11 cellular contexts compared by ENCODE assay signal in the genomic region with DNA sequence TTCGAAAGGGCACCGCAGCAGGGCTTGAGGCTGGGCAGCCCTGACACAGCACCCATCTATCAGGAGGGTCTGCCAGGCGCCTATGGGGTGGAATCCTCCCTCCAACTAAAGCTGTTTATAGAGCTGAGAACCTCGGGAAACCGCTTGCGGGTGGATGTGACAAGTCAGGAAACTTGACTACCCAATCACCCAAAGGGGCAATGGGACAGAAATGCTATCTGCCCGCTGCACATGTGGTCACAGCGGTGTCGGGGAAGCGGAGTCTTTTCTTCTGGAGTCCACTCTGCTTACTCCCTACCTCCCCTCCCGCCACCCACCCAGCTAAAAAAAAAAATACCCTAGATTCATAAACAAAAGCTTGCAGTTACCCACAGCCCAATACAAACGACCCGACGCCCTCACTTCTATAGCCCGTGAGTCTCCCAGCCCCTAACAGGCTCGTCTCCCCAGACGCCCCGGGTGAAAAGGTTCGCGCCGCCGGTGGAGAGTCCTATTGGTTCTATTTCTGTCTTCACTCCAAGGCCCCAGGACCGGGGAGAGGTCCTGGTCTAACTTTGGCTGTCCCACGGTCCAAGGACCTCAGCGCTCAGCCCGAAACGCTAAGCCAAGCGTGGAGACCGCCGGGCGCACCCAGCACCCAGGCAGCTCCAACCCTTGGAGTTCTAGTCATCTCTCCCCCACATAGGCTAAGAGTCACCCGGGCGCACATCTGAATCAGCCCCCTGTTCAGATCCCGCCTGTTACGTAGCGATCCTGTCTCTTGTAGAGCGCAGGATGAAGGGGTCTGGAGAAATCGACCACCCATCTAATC. TPM values are rescaled to one million over a fixed set of nuclear protein-coding genes. Genes with fewer than 3 reads are reported as not detected.
DNase-seq lines count a peak whose midpoint lies in the region; ATAC-seq and TF ChIP-seq lines count a peak whose summit lies in the region.
"Had no signal": no experiment of that assay in that cellular context is flagged by ENCODE, and none has a peak within 500 bp of the region (broad histone marks: within the 10 kb centered on the region; RNA-seq: fewer than 3 reads in every experiment).

No MANE protein-coding gene starts in this region.

- H3K27me3 Mint-ChIP-seq in activated naive CD4-positive, alpha-beta T cell treated with anti-CD3 and anti-CD28 coated beads for 36 hours (ENCODE audit: low read depth) = peaks cover 26% of the 10 kb centered on the region

- H3K14ac ChIP-seq in mesenchymal stem cell (ENCODE audit: low read length in 2 of 2) = no peak overlapping the region

- H3K9me3 ChIP-seq in HUES48 (ENCODE audit: control insufficient read depth, insufficient read depth, low read length) = no peaks in the 10 kb centered on the region
- peaks cover 4% of the 10 kb centered on the region for H3K9me3 ChIP-seq in mesenchymal stem cell (ENCODE audit: control insufficient read depth, low read length)
- no peaks in the 10 kb centered on the region for H3K9me3 ChIP-seq in testis

- H3K4me3 Mint-ChIP-seq in activated naive CD4-positive, alpha-beta T cell treated with anti-CD3 and anti-CD28 coated beads for 36 hours = no peak overlapping the region

- no peak overlapping the region for H3K23ac ChIP-seq in mesenchymal stem cell (ENCODE audit: low read length in 2 of 2)

- H3K27ac ChIP-seq in HUES48 (ENCODE audit: low read depth, low read length) (no peak overlapping the region), mesenchymal stem cell (ENCODE audit: low read length, poor library complexity, severe bottlenecking) (no peak overlapping the region), testis (no peak overlapping the region)

- H3K9ac ChIP-seq in HUES48 (ENCODE audit: low read depth, low read length) = no peak overlapping the region
- H3K9ac ChIP-seq in mesenchymal stem cell (ENCODE audit: low read length) = no peak overlapping the region

- H2BK12ac ChIP-seq in mesenchymal stem cell (ENCODE audit: low read length in 2 of 2) = no peak overlapping the region

- no peak overlapping the region for H4K8ac ChIP-seq in mesenchymal stem cell (ENCODE audit: low read length)

- H3K4ac ChIP-seq in mesenchymal stem cell (ENCODE audit: low read depth in 1 of 2, low read length in 2 of 2) = no peak overlapping the region

- H2BK5ac ChIP-seq in mesenchymal stem cell (ENCODE audit: low read depth, low read length, poor library complexity, severe bottlenecking) = no peak overlapping the region

- intact Hi-C loops in testis (cut with DNase I; ENCODE audit: low total_unique reads) = no loop called here
- intact Hi-C loops in activated naive CD4-positive, alpha-beta T cell treated with anti-CD3 and anti-CD28 coated beads for 36 hours (cut with micrococcal nuclease) = no loop called here

- no peak overlapping the region for H3K18ac ChIP-seq in mesenchymal stem cell (ENCODE audit: low read depth in 1 of 2, low read length in 2 of 2)

- 4% methylated on average over 38 of the region's 38 CpGs for WGBS in mesenchymal stem cell
- 6 to 7% methylated on average over 19 to 38 of the region's 38 CpGs for WGBS in testis, 2 donors

- no peaks in the 10 kb centered on the region for H3K36me3 Mint-ChIP-seq in activated naive CD4-positive, alpha-beta T cell treated with anti-CD3 and anti-CD28 coated beads for 36 hours (ENCODE audit: low read depth)

- peaks cover 8% of the 10 kb centered on the region; the same call in 1 of the 2 replicates for H3K4me1 ChIP-seq in HUES48 (ENCODE audit: control insufficient read depth, insufficient read depth, low read length)
- peaks cover 16% of the 10 kb centered on the region for H3K4me1 ChIP-seq in mesenchymal stem cell (ENCODE audit: control insufficient read depth, insufficient read depth, low read depth, low read length)
- no peaks in the 10 kb centered on the region for H3K4me1 ChIP-seq in testis

- no peak overlapping the region for H2BK120ac ChIP-seq in mesenchymal stem cell (ENCODE audit: low read depth, low read length)

- H2AK5ac ChIP-seq in mesenchymal stem cell (ENCODE audit: low read length, severe bottlenecking) = no peak overlapping the region

- H3K4me2 ChIP-seq in mesenchymal stem cell (ENCODE audit: low read length, poor library complexity, severe bottlenecking) = peak overlapping the region; percentile 98

- DNase-seq in epithelial cell of proximal tubule (ENCODE audit: low read depth) (no peak), mesenchymal stem cell (peak; percentile 11), testis (no peak), foreskin melanocyte (no peak)
- DNase-seq in central memory CD4-positive, alpha-beta T cell = no peak
- no peak for DNase-seq in activated naive CD4-positive, alpha-beta T cell treated with anti-CD3 and anti-CD28 coated beads for 36 hours
- DNase-seq: activated CD8-positive, alpha-beta memory T cell treated with anti-CD3 and anti-CD28 coated beads for 24 hours; effector memory CD4-positive, alpha-beta T cell had no signal

- H3K36me3 ChIP-seq in HUES48 (ENCODE audit: control insufficient read depth, insufficient read depth, low read length) (no peaks in the 10 kb centered on the region), mesenchymal stem cell (ENCODE audit: control insufficient read depth in 1 of 2, insufficient read depth in 2 of 2, low read depth in 1 of 2, low read length in 2 of 2) (no peaks in the 10 kb centered on the region), testis (ENCODE audit: low read depth, missing control alignments) (no peaks in the 10 kb centered on the region)

- ATAC-seq in activated CD4-positive, CD25-positive, alpha-beta regulatory T cell treated with anti-CD3 and anti-CD28 coated beads, Interleukin-2, amount 50 U/mL, for 24 hours = no peak

- TF ChIP-seq POLR2A in testis (IDR thresholded peaks at IDR 0.05) = no peak

- no peaks in the 10 kb centered on the region for H3K9me3 Mint-ChIP-seq in activated naive CD4-positive, alpha-beta T cell treated with anti-CD3 and anti-CD28 coated beads for 36 hours

- H4K91ac ChIP-seq in mesenchymal stem cell (ENCODE audit: low read length) = no peak overlapping the region

- H2AFZ ChIP-seq in mesenchymal stem cell (ENCODE audit: low read depth, low read length) = no peak overlapping the region

- no peak overlapping the region for H2BK15ac ChIP-seq in mesenchymal stem cell (ENCODE audit: low read depth, poor library complexity, severe bottlenecking)

- peak overlapping the region; percentile 82 for H3K4me3 ChIP-seq in HUES48 (ENCODE audit: low read depth, low read length)
- H3K4me3 ChIP-seq in epithelial cell of proximal tubule (ENCODE audit: low read depth, low read length) = peak overlapping the region; percentile 32
- peak overlapping the region; percentile 57 to 75 for H3K4me3 ChIP-seq in mesenchymal stem cell (ENCODE audit: insufficient read depth in 1 of 2, low read depth in 1 of 2, low read length in 2 of 2)
- peak overlapping the region; percentile 55 to 73 for H3K4me3 ChIP-seq in testis

- CTCF ChIA-PET in activated naive CD4-positive, alpha-beta T cell treated with anti-CD3 and anti-CD28 coated beads for 36 hours (lab: Charles Lee) = interaction anchor here (0.6 kb wide), 1 partner anchor 991 kb away, joined by 3 read pairs; no protein-coding TSS in a partner anchor

- no peak overlapping the region for H3K27ac Mint-ChIP-seq in activated naive CD4-positive, alpha-beta T cell treated with anti-CD3 and anti-CD28 coated beads for 36 hours

- TF ChIP-seq CTCF in epithelial cell of proximal tubule (conservative IDR thresholded peaks at IDR 0.05; ENCODE audit: low read depth, low read length) = no peak
- TF ChIP-seq CTCF in testis (IDR thresholded peaks at IDR 0.05) = no peak

- no peaks in the 10 kb centered on the region for H3K79me1 ChIP-seq in mesenchymal stem cell (replicated peaks; ENCODE audit: low read length, poor library complexity, severe bottlenecking)

- no peaks in the 10 kb centered on the region for H3K4me1 Mint-ChIP-seq in activated naive CD4-positive, alpha-beta T cell treated with anti-CD3 and anti-CD28 coated beads for 36 hours (ENCODE audit: low read depth)

- H3K27me3 ChIP-seq in HUES48 (ENCODE audit: control insufficient read depth, insufficient read depth, low read length) = peaks cover 49% of the 10 kb centered on the region
- peaks cover 37 to 42% of the 10 kb centered on the region in 2 experiments for H3K27me3 ChIP-seq in mesenchymal stem cell (ENCODE audit: control insufficient read depth in 1 of 2, insufficient read depth in 1 of 2, low read length in 2 of 2)
- H3K27me3 ChIP-seq in testis = no peaks in the 10 kb centered on the region

RNA-seq across cellular contexts. Expression of a gene that starts 1.4 kb away (rescaled TPM):
- total RNA-seq in epithelial cell of proximal tubule (0.07 and 0.35 TPM in 2 replicates), testis (1 to 10 TPM; 3.7 to 4.1 TPM)
- polyA plus RNA-seq in mesenchymal stem cell (2013, experiment 1 of 2) = 0.12 TPM
- 0.18 TPM for polyA plus RNA-seq in mesenchymal stem cell (2013, experiment 2 of 2)
- polyA plus RNA-seq in testis (ENCODE audit: insufficient read depth, low read depth, low replicate concordance) = 1.4 TPM
- not detected for total RNA-seq in activated naive CD4-positive, alpha-beta T cell treated with anti-CD3 and anti-CD28 coated beads for 36 hours
- total RNA-seq: LHCN-M2 had no signal

Comparison
In these comparisons a context has a peak if more than half of its experiments do, and no peak if none do; other contexts are left out.
1. H3K4me3 ChIP-seq: peak in every context shown above with its lines; median percentile 82 in HUES48; 66 in mesenchymal stem cell; 64 in testis; 32 in epithelial cell of proximal tubule.